10 cellular contexts compared by ENCODE assay signal in the genomic region with DNA sequence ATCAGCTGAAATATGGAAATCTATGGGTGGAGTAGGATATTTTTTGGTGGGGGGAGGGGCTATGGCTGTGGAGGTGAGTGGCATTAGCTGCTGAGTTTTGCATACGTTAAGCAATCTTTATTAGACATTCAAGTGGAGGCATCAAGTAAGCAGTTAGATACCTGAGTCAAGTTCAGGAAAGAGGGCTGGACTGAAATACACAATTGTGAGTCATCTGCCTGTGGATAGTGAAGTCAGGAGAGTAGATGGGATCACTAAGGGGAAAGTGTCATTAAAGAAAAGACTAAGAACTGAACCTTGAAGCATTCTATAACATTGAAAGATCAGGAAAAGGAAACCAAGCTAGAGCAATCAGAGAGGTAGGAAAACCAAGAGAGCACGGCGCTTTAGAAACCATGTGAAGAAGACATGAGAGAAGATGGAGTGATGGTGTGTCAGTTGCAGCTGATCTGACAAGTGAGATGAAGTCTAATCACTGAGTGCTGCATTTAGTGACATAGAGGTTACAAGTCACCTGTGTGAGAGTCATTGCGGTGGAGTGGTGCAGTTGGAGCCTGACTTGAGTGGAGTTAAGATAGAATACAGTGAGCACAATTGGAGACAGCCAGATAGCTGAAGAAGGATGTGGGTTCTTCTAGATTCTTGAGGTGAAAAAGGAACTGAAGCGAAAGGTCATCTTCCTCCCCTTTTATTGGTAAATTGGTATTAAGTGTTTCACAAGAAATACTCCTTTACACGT.
DNase-seq lines count a peak whose midpoint lies in the region; ATAC-seq and TF ChIP-seq lines count a peak whose summit lies in the region.
"Had no signal": no experiment of that assay in that cellular context is flagged by ENCODE, and none has a peak within 500 bp of the region (broad histone marks: within the 10 kb centered on the region; RNA-seq: fewer than 3 reads in every experiment).

No MANE protein-coding gene starts in this region.

- ATAC-seq in activated naive CD8-positive, alpha-beta T cell treated with anti-CD3 and anti-CD28 coated beads, Interleukin-2, amount 10 ng/mL, durations not matched to agents 7 days and 5 days (ENCODE audit: low read depth), result peak; percentile 89
- ATAC-seq in HG02840 (IDR thresholded peaks at IDR 0.05; ENCODE audit: low FRiP score, unreplicated experiment), result peak; percentile 77

- no peaks in the 10 kb centered on the region for H3K36me3 ChIP-seq in subcutaneous abdominal adipose tissue (ENCODE audit: control insufficient read depth in 5 of 5, insufficient read depth in 5 of 5, low read length in 5 of 5)
- no peaks in the 10 kb centered on the region for H3K36me3 ChIP-seq in MM.1S (replicated peaks; ENCODE audit: insufficient read depth, low read length)
- H3K36me3 ChIP-seq: tibial nerve, WERI-Rb-1 had no signal

- no peak for DNase-seq in activated naive CD8-positive, alpha-beta T cell treated with anti-CD3 and anti-CD28 coated beads, Interleukin-2, amount 10 ng/mL, durations not matched to agents 7 days and 5 days
- DNase-seq in activated naive CD8-positive, alpha-beta T cell treated with anti-CD3 and anti-CD28 coated beads for 36 hours, result no peak
- DNase-seq in NCI-H526 (lab: John Stamatoyannopoulos, UW) (peak; percentile 58 to 63), hippocampal formation (lab: John Stamatoyannopoulos, UW) (no peak), MM.1S (no peak)
- DNase-seq in stimulated activated CD4-positive, alpha-beta T cell treated with anti-CD3 and anti-CD28 coated beads, Interleukin-1b, Interleukin-23, amount 100 ng/mL, for 48 hours, result no peak
- DNase-seq: WERI-Rb-1 had no signal

- peaks cover 2% of the 10 kb centered on the region for H3K27me3 Mint-ChIP-seq in activated naive CD8-positive, alpha-beta T cell treated with anti-CD3 and anti-CD28 coated beads, Interleukin-2, amount 10 ng/mL, durations not matched to agents 7 days and 5 days
- peaks cover 10% of the 10 kb centered on the region for H3K27me3 Mint-ChIP-seq in activated naive CD8-positive, alpha-beta T cell treated with anti-CD3 and anti-CD28 coated beads for 36 hours

- H3K4me1 ChIP-seq in subcutaneous abdominal adipose tissue (ENCODE audit: control insufficient read depth in 5 of 5, insufficient read depth in 5 of 5, low read length in 5 of 5) (peaks cover 0 to 13% (median 3%) of the 10 kb centered on the region in 5 donors), MM.1S (ENCODE audit: low read length) (no peaks in the 10 kb centered on the region)
- H3K4me1 ChIP-seq: tibial nerve had no signal

- H3K9me3 ChIP-seq in subcutaneous abdominal adipose tissue (ENCODE audit: control insufficient read depth in 5 of 5, low read length in 5 of 5), result no peaks in the 10 kb centered on the region
- no peaks in the 10 kb centered on the region for H3K9me3 ChIP-seq in MM.1S (replicated peaks; ENCODE audit: insufficient read depth, low read length)
- H3K9me3 ChIP-seq: tibial nerve had no signal

- POLR2A ChIA-PET in activated naive CD8-positive, alpha-beta T cell treated with anti-CD3 and anti-CD28 coated beads, Interleukin-2, amount 10 ng/mL, durations not matched to agents 7 days and 5 days (lab: Charles Lee), result no interaction called here

- H3K4me3 ChIP-seq in subcutaneous abdominal adipose tissue (ENCODE audit: low read depth in 1 of 5, low read length in 5 of 5), result no peak overlapping the region
- no peak overlapping the region for H3K4me3 ChIP-seq in MM.1S (ENCODE audit: low read length)
- H3K4me3 ChIP-seq: tibial nerve had no signal

- no peak overlapping the region for H3K4me3 Mint-ChIP-seq in activated naive CD8-positive, alpha-beta T cell treated with anti-CD3 and anti-CD28 coated beads, Interleukin-2, amount 10 ng/mL, durations not matched to agents 7 days and 5 days
- H3K4me3 Mint-ChIP-seq in activated naive CD8-positive, alpha-beta T cell treated with anti-CD3 and anti-CD28 coated beads for 36 hours, result no peak overlapping the region

- peak overlapping the region; percentile 56 for H3K27ac ChIP-seq in subcutaneous abdominal adipose tissue (ENCODE audit: low read depth, low read length)
- no peak overlapping the region for H3K27ac ChIP-seq in MM.1S (ENCODE audit: low read length)
- H3K27ac ChIP-seq: tibial nerve, WERI-Rb-1 had no signal

- no peaks in the 10 kb centered on the region for H3K9me2 ChIP-seq in MM.1S (replicated peaks; ENCODE audit: insufficient read depth, low read length)

- no peaks in the 10 kb centered on the region for H4K20me1 ChIP-seq in MM.1S (ENCODE audit: insufficient read depth, low read length)

- H3K9me3 Mint-ChIP-seq in activated naive CD8-positive, alpha-beta T cell treated with anti-CD3 and anti-CD28 coated beads, Interleukin-2, amount 10 ng/mL, durations not matched to agents 7 days and 5 days, result no peaks in the 10 kb centered on the region
- no peaks in the 10 kb centered on the region for H3K9me3 Mint-ChIP-seq in activated naive CD8-positive, alpha-beta T cell treated with anti-CD3 and anti-CD28 coated beads for 36 hours

- no peak overlapping the region for H2AFZ ChIP-seq in MM.1S (ENCODE audit: low read length)

- no peak overlapping the region for H3K27ac Mint-ChIP-seq in activated naive CD8-positive, alpha-beta T cell treated with anti-CD3 and anti-CD28 coated beads, Interleukin-2, amount 10 ng/mL, durations not matched to agents 7 days and 5 days
- no peak overlapping the region for H3K27ac Mint-ChIP-seq in activated naive CD8-positive, alpha-beta T cell treated with anti-CD3 and anti-CD28 coated beads for 36 hours

- H3F3A ChIP-seq in MM.1S (ENCODE audit: insufficient read depth, low read length), result no peaks in the 10 kb centered on the region

- H3K4me2 ChIP-seq in MM.1S (ENCODE audit: low read depth, low read length), result no peak overlapping the region

- no peak for TF ChIP-seq CTCF in MM.1S (IDR thresholded peaks at IDR 0.05; ENCODE audit: low read length)

- H3K36me3 Mint-ChIP-seq in activated naive CD8-positive, alpha-beta T cell treated with anti-CD3 and anti-CD28 coated beads, Interleukin-2, amount 10 ng/mL, durations not matched to agents 7 days and 5 days, result no peaks in the 10 kb centered on the region
- no peaks in the 10 kb centered on the region for H3K36me3 Mint-ChIP-seq in activated naive CD8-positive, alpha-beta T cell treated with anti-CD3 and anti-CD28 coated beads for 36 hours

- H3K79me2 ChIP-seq in MM.1S (ENCODE audit: low read length), result peaks cover 16% of the 10 kb centered on the region

- peaks cover 5% of the 10 kb centered on the region for H3K4me1 Mint-ChIP-seq in activated naive CD8-positive, alpha-beta T cell treated with anti-CD3 and anti-CD28 coated beads, Interleukin-2, amount 10 ng/mL, durations not matched to agents 7 days and 5 days
- H3K4me1 Mint-ChIP-seq in activated naive CD8-positive, alpha-beta T cell treated with anti-CD3 and anti-CD28 coated beads for 36 hours, result no peaks in the 10 kb centered on the region

- H3K27me3 ChIP-seq in subcutaneous abdominal adipose tissue (ENCODE audit: control insufficient read depth in 5 of 5, insufficient read depth in 4 of 5, low read length in 5 of 5) (no peaks in the 10 kb centered on the region), MM.1S (replicated peaks; ENCODE audit: insufficient read depth, low read length) (no peaks in the 10 kb centered on the region)
- H3K27me3 ChIP-seq: tibial nerve had no signal

- no peak overlapping the region for H3K9ac ChIP-seq in subcutaneous abdominal adipose tissue (ENCODE audit: low read length in 5 of 5)
- no peak overlapping the region for H3K9ac ChIP-seq in MM.1S (ENCODE audit: low read length)

Comparison
In these comparisons a context has a peak if more than half of its experiments do, and no peak if none do; other contexts are left out.
1. DNase-seq: peak in NCI-H526 (2 of 2); none in activated naive CD8-positive, alpha-beta T cell treated with anti-CD3 and anti-CD28 coated beads, Interleukin-2, amount 10 ng/mL, durations not matched to agents 7 days and 5 days (single experiment), activated naive CD8-positive, alpha-beta T cell treated with anti-CD3 and anti-CD28 coated beads for 36 hours (single experiment), stimulated activated CD4-positive, alpha-beta T cell treated with anti-CD3 and anti-CD28 coated beads, Interleukin-1b, Interleukin-23, amount 100 ng/mL, for 48 hours (single experiment), hippocampal formation (0 of 2) and MM.1S (single experiment).